8 cellular contexts compared by ENCODE assay signal in genomic region chr7:23247602-23248335, GRCh38. TPM values are rescaled to one million over a fixed set of nuclear protein-coding genes. Genes with fewer than 3 reads are reported as not detected.
DNase-seq lines count a peak whose midpoint lies in the region; ATAC-seq, FAIRE-seq and TF ChIP-seq lines count a peak whose summit lies in the region.

No MANE protein-coding gene starts in this region.

- no peak for TF ChIP-seq POLR2A in prostate gland (IDR thresholded peaks at IDR 0.05)

- 21% methylated on average over 44 of the region's 53 CpGs for WGBS in prostate gland

- TF ChIP-seq CTCF in GM10248 (IDR thresholded peaks at IDR 0.05; ENCODE audit: control extremely low read depth, extremely low read depth, low read depth, missing control alignments) (no peak), prostate gland (IDR thresholded peaks at IDR 0.05) (no peak), D721Med (IDR thresholded peaks at IDR 0.05; ENCODE audit: insufficient read depth, missing control alignments) (no peak)

- POLR2A ChIA-PET in GM10248 (lab: Yijun Ruan, JAX): no interaction called here

- peaks cover 12% of the 10 kb centered on the region for H3K27me3 ChIP-seq in prostate gland (replicated peaks; ENCODE audit: insufficient read depth)

- no peaks in the 10 kb centered on the region for H3K4me1 ChIP-seq in prostate gland (replicated peaks)

- no peaks in the 10 kb centered on the region for H3K36me3 ChIP-seq in prostate gland

- intact Hi-C loops in Right ventricle myocardium superior (cut with DNase I) (loop anchor here (5.0 to 10.0 kb wide), 2 partner anchors 50 to 143 kb away; partner anchors contain the start of gene KLHL7), prostate gland (cut with DNase I) (no loop called here)

- CTCF ChIA-PET in GM10248 (lab: Yijun Ruan, JAX): interaction anchor here (1.1 to 2.0 kb wide), 2 partner anchors 14 to 25 kb away, joined by 3 to 9 read pairs; no protein-coding TSS in a partner anchor

- peak overlapping the region in 1 of 2 donors; percentile 27 for H3K27ac ChIP-seq in prostate gland

- peak; percentile 80 for ATAC-seq in Right ventricle myocardium superior (ENCODE audit: poor library complexity)

- DNase-seq in GM10248 (ENCODE audit: extremely low spot score) (peak; percentile 55), SKM-1 treated with dmso at 0.1 percent for 144 hours (lab: John Stamatoyannopoulos, UW; ENCODE audit: unreplicated experiment) (peak; percentile 90), Right ventricle myocardium superior (peak; percentile 74), prostate gland (ENCODE audit: low spot score) (no peak), NCI-H524 treated with DMSO at 0.1 percent for 48 hours (lab: John Stamatoyannopoulos, UW) (no peak), D721Med (ENCODE audit: insufficient read length, low spot score) (no peak), NCI-H526 treated with DMSO at 0.1 percent for 48 hours (lab: John Stamatoyannopoulos, UW) (no peak)
- no peak for DNase-seq in activated CD4-positive, CD25-positive, alpha-beta regulatory T cell (lab: John Stamatoyannopoulos, UW)

- H3K4me3 ChIP-seq in prostate gland: peak overlapping the region; percentile 12 to 19

- H3K9me3 ChIP-seq in prostate gland: no peaks in the 10 kb centered on the region

- no peak for FAIRE-seq in D721Med (lab: Jason Lieb, UNC)

RNA-seq across cellular contexts. Expression of gene GPNMB, which starts 1.2 kb away (rescaled TPM):
- total RNA-seq in Right ventricle myocardium superior (248 TPM), prostate gland (10 to 100 TPM in 1 of 2 donors, 1 to 10 TPM in 1; 10.0 to 49.9 TPM)

RNA-seq across cellular contexts. Expression of gene MALSU1, which starts 51.4 kb away (rescaled TPM):
- total RNA-seq in Right ventricle myocardium superior (112 TPM), prostate gland (10 to 100 TPM; 52.1 to 55.5 TPM)

Comparison
In these comparisons a context has a peak if more than half of its experiments do, and no peak if none do; other contexts are left out.
1. DNase-seq: peak in GM10248 (single experiment), SKM-1 treated with dmso at 0.1 percent for 144 hours (single experiment) and Right ventricle myocardium superior (single experiment); none in prostate gland (single experiment), NCI-H524 treated with DMSO at 0.1 percent for 48 hours (single experiment), D721Med (single experiment), activated CD4-positive, CD25-positive, alpha-beta regulatory T cell (0 of 4) and NCI-H526 treated with DMSO at 0.1 percent for 48 hours (single experiment).